In genomic region chr22:30262917-30263741, GRCh38 we compare ENCODE assay signal across 1 cellular context.
TF ChIP-seq lines count a peak whose summit lies in the region.

No MANE protein-coding gene starts in this region.

TF ChIP-seq in HepG2, 621 proteins besides CTCF, POLR2A, EP300 and RAD21 (continued from another document and continues in another):
- no peak for TF ChIP-seq HNF1B (CRISPR knock-in tag; IDR thresholded peaks at IDR 0.05)
- TF ChIP-seq SOX13 (IDR thresholded peaks at IDR 0.05): no peak
- 0 out of 4 replicates have a peak, but pooled peaks of 1 of the 2 experiments have one; percentile 25 for TF ChIP-seq SOX13 (CRISPR knock-in tag; conservative IDR thresholded peaks at IDR 0.05 in 1 of 2, IDR thresholded peaks at IDR 0.05 in 1 of 2)
- TF ChIP-seq ARNT2 (CRISPR knock-in tag; IDR thresholded peaks at IDR 0.05; ENCODE audit: low read depth): no peak
- TF ChIP-seq CBX5 (CRISPR knock-in tag; IDR thresholded peaks at IDR 0.05; ENCODE audit: borderline replicate concordance): 0 out of 2 replicates have a peak, but pooled peaks have one; percentile 24
- TF ChIP-seq, protein P1, sequence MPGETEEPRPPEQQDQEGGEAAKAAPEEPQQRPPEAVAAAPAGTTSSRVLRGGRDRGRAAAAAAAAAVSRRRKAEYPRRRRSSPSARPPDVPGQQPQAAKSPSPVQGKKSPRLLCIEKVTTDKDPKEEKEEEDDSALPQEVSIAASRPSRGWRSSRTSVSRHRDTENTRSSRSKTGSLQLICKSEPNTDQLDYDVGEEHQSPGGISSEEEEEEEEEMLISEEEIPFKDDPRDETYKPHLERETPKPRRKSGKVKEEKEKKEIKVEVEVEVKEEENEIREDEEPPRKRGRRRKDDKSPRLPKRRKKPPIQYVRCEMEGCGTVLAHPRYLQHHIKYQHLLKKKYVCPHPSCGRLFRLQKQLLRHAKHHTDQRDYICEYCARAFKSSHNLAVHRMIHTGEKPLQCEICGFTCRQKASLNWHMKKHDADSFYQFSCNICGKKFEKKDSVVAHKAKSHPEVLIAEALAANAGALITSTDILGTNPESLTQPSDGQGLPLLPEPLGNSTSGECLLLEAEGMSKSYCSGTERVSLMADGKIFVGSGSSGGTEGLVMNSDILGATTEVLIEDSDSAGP (CRISPR knock-in tag; IDR thresholded peaks at IDR 0.05; ENCODE audit: borderline replicate concordance): no peak
- 0 out of 2 replicates have a peak, but pooled peaks have one; percentile 33 for TF ChIP-seq SAP130 (CRISPR knock-in tag; IDR thresholded peaks at IDR 0.05; ENCODE audit: low read depth)
- TF ChIP-seq PHF21A (CRISPR knock-in tag; IDR thresholded peaks at IDR 0.05): no peak
- no peak for TF ChIP-seq NR2C2 (CRISPR knock-in tag; IDR thresholded peaks at IDR 0.05; ENCODE audit: borderline replicate concordance)
- peak; percentile 33; the same call in 1 of the 2 replicates for TF ChIP-seq ZGPAT (CRISPR knock-in tag; IDR thresholded peaks at IDR 0.05)
- TF ChIP-seq, protein P2, sequence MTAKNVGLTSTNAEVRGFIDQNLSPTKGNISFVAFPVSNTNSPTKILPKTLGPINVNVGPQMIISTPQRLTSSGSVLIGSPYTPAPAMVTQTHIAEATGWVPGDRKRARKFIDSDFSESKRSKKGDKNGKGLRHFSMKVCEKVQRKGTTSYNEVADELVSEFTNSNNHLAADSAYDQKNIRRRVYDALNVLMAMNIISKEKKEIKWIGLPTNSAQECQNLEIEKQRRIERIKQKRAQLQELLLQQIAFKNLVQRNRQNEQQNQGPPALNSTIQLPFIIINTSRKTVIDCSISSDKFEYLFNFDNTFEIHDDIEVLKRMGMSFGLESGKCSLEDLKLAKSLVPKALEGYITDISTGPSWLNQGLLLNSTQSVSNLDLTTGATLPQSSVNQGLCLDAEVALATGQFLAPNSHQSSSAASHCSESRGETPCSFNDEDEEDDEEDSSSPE (CRISPR knock-in tag; IDR thresholded peaks at IDR 0.05): 0 out of 2 replicates have a peak, but pooled peaks have one; percentile 38
- TF ChIP-seq SMC3 (IDR thresholded peaks at IDR 0.05; ENCODE audit: low read length): peak; percentile 59
- TF ChIP-seq, protein P3, sequence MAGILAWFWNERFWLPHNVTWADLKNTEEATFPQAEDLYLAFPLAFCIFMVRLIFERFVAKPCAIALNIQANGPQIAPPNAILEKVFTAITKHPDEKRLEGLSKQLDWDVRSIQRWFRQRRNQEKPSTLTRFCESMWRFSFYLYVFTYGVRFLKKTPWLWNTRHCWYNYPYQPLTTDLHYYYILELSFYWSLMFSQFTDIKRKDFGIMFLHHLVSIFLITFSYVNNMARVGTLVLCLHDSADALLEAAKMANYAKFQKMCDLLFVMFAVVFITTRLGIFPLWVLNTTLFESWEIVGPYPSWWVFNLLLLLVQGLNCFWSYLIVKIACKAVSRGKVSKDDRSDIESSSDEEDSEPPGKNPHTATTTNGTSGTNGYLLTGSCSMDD (CRISPR knock-in tag; IDR thresholded peaks at IDR 0.05): no peak
- TF ChIP-seq HOMEZ (CRISPR knock-in tag; IDR thresholded peaks at IDR 0.05; ENCODE audit: low read depth): 0 out of 2 replicates have a peak, but pooled peaks have one; percentile 9
- TF ChIP-seq ZBTB38 (CRISPR knock-in tag; IDR thresholded peaks at IDR 0.05): peak; percentile 16; the same call in 1 of the 2 replicates
- TF ChIP-seq, protein P4, sequence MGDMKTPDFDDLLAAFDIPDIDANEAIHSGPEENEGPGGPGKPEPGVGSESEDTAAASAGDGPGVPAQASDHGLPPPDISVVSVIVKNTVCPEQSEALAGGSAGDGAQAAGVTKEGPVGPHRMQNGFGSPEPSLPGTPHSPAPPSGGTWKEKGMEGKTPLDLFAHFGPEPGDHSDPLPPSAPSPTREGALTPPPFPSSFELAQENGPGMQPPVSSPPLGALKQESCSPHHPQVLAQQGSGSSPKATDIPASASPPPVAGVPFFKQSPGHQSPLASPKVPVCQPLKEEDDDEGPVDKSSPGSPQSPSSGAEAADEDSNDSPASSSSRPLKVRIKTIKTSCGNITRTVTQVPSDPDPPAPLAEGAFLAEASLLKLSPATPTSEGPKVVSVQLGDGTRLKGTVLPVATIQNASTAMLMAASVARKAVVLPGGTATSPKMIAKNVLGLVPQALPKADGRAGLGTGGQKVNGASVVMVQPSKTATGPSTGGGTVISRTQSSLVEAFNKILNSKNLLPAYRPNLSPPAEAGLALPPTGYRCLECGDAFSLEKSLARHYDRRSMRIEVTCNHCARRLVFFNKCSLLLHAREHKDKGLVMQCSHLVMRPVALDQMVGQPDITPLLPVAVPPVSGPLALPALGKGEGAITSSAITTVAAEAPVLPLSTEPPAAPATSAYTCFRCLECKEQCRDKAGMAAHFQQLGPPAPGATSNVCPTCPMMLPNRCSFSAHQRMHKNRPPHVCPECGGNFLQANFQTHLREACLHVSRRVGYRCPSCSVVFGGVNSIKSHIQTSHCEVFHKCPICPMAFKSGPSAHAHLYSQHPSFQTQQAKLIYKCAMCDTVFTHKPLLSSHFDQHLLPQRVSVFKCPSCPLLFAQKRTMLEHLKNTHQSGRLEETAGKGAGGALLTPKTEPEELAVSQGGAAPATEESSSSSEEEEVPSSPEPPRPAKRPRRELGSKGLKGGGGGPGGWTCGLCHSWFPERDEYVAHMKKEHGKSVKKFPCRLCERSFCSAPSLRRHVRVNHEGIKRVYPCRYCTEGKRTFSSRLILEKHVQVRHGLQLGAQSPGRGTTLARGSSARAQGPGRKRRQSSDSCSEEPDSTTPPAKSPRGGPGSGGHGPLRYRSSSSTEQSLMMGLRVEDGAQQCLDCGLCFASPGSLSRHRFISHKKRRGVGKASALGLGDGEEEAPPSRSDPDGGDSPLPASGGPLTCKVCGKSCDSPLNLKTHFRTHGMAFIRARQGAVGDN (CRISPR knock-in tag; IDR thresholded peaks at IDR 0.05): peak; percentile 67
- TF ChIP-seq REST (IDR thresholded peaks at IDR 0.05; ENCODE audit: borderline replicate concordance in 1 of 2, low read depth in 1 of 2, low read length in 2 of 2): no peak
- 0 out of 2 replicates have a peak, but pooled peaks have one; percentile 31 for TF ChIP-seq THAP11 (CRISPR knock-in tag; IDR thresholded peaks at IDR 0.05)
- no peak for TF ChIP-seq SRY (CRISPR knock-in tag; IDR thresholded peaks at IDR 0.05)
- TF ChIP-seq MYC (CRISPR knock-in tag; IDR thresholded peaks at IDR 0.05; ENCODE audit: borderline replicate concordance): peak; percentile 40; the same call in 1 of the 2 replicates
- no peak for TF ChIP-seq ZNF441 (CRISPR knock-in tag; IDR thresholded peaks at IDR 0.05; ENCODE audit: borderline replicate concordance)
- no peak for TF ChIP-seq ZFX (CRISPR knock-in tag; IDR thresholded peaks at IDR 0.05; ENCODE audit: low read depth)
- TF ChIP-seq ZNF614 (CRISPR knock-in tag; IDR thresholded peaks at IDR 0.05; ENCODE audit: borderline replicate concordance): no peak
- no peak for TF ChIP-seq SRSF9 (IDR thresholded peaks at IDR 0.05; ENCODE audit: borderline replicate concordance, insufficient read depth, low read depth, low read length, poor library complexity, severe bottlenecking)
- peak; percentile 25; the same call in 1 of the 2 replicates for TF ChIP-seq ZFY (CRISPR knock-in tag; IDR thresholded peaks at IDR 0.05)
- TF ChIP-seq ZNF296 (CRISPR knock-in tag; conservative IDR thresholded peaks at IDR 0.05): no peak
- no peak for TF ChIP-seq ZNF761 (CRISPR knock-in tag; conservative IDR thresholded peaks at IDR 0.05)
- no peak for TF ChIP-seq ZNF891 (CRISPR knock-in tag; IDR thresholded peaks at IDR 0.05)
- peak; percentile 25; the same call in 1 of the 2 replicates for TF ChIP-seq SMAD3 (CRISPR knock-in tag; IDR thresholded peaks at IDR 0.05)
- no peak for TF ChIP-seq USF2 (IDR thresholded peaks at IDR 0.05; ENCODE audit: low read depth, low read length)
- TF ChIP-seq USF2 (CRISPR knock-in tag; IDR thresholded peaks at IDR 0.05; ENCODE audit: borderline replicate concordance): no peak; the same call in 1 of the 2 replicates
- TF ChIP-seq HMGXB4 (CRISPR knock-in tag; IDR thresholded peaks at IDR 0.05; ENCODE audit: borderline replicate concordance in 1 of 2, low read depth in 1 of 2): 0 out of 4 replicates have a peak, but pooled peaks of 1 of the 2 experiments have one; percentile 49
- no peak for TF ChIP-seq ZNF256 (CRISPR knock-in tag; conservative IDR thresholded peaks at IDR 0.05)
- no peak for TF ChIP-seq ZNF468 (CRISPR knock-in tag; IDR thresholded peaks at IDR 0.05)
- no peak for TF ChIP-seq ZNF232 (CRISPR knock-in tag; IDR thresholded peaks at IDR 0.05; ENCODE audit: borderline replicate concordance)
- TF ChIP-seq GTF3A (CRISPR knock-in tag; conservative IDR thresholded peaks at IDR 0.05): no peak
- TF ChIP-seq, protein P5, sequence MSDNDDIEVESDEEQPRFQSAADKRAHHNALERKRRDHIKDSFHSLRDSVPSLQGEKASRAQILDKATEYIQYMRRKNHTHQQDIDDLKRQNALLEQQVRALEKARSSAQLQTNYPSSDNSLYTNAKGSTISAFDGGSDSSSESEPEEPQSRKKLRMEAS (IDR thresholded peaks at IDR 0.05): peak; percentile 48; the same call in 1 of the 2 replicates
